ENCODE assay signal across 35 cellular contexts in the genomic region with DNA sequence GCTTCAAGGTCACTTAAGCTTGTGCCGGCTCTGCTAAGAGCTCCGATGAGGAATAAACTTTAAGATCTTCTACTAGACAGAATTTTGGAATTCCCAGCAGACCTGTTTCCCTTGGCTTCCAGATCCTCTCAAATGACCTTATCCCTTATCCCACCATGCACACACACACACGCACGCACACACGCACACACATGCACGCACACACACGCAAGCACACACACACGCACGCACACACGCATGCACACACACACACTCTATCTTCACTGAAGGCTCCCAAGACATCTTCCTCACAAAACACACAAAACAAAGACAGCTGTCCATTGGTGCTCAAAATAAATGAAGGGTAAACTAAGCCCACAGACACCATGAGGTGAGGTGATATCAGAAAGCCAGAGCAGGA.
"Had no signal": no experiment of that assay in that cellular context is flagged by ENCODE, and none has a peak within 500 bp of the region (broad histone marks: within the 10 kb centered on the region; RNA-seq: fewer than 3 reads in every experiment).

No MANE protein-coding gene starts in this region.

- H3K4me3 Mint-ChIP-seq: activated CD4-positive, alpha-beta memory T cell treated with anti-CD3 and anti-CD28 coated beads for 36 hours; activated CD4-positive, alpha-beta T cell treated with anti-CD3 and anti-CD28 coated beads for 36 hours; activated CD4-positive, alpha-beta T cell treated with anti-CD3 and anti-CD28 coated beads, Interleukin-2, amount 10 ng/mL, durations not matched to agents 24 days and 14 days; activated CD8-positive, alpha-beta memory T cell treated with anti-CD3 and anti-CD28 coated beads, Interleukin-2, amount 10 ng/mL, durations not matched to agents 7 days and 5 days; activated CD8-positive, alpha-beta T cell treated with anti-CD3 and anti-CD28 coated beads, Interleukin-2, amount 10 ng/mL, durations not matched to agents 7 days and 5 days; activated naive CD4-positive, alpha-beta T cell treated with anti-CD3 and anti-CD28 coated beads for 36 hours; activated naive CD4-positive, alpha-beta T cell treated with anti-CD3 and anti-CD28 coated beads, Interleukin-2, amount 50 U/mL, for 24 hours; activated naive CD8-positive, alpha-beta T cell treated with anti-CD3 and anti-CD28 coated beads for 36 hours; activated naive CD8-positive, alpha-beta T cell treated with anti-CD3 and anti-CD28 coated beads, Interleukin-2, amount 50 U/mL, for 24 hours; activated T-helper 1 cell treated with anti-CD3 and anti-CD28 coated beads, Interleukin-12 subunit alpha, Interleukin-12 subunit beta, Interleukin-2, Interleukin-4 antibody, amounts not matched to agents 30 ng/mL and 10 ng/mL and 1 ng/mL, durations not matched to agents 14 hours and 24 hours and 36 hours; T-helper 17 cell; T-helper 2 cell treated with Interferon-gamma antibody and Interleukin-4, amounts not matched to agents 5 μg/mL and 100 μg/mL, for 36 hours had no signal

- H3K9me3 Mint-ChIP-seq: activated CD4-positive, alpha-beta memory T cell treated with anti-CD3 and anti-CD28 coated beads for 36 hours; activated CD4-positive, alpha-beta T cell treated with anti-CD3 and anti-CD28 coated beads, Interleukin-2, amount 10 ng/mL, durations not matched to agents 24 days and 14 days; activated naive CD4-positive, alpha-beta T cell treated with anti-CD3 and anti-CD28 coated beads, Interleukin-2, amount 50 U/mL, for 24 hours; activated naive CD8-positive, alpha-beta T cell treated with anti-CD3 and anti-CD28 coated beads for 36 hours; activated naive CD8-positive, alpha-beta T cell treated with anti-CD3 and anti-CD28 coated beads, Interleukin-2, amount 50 U/mL, for 24 hours; activated T-helper 1 cell treated with anti-CD3 and anti-CD28 coated beads, Interleukin-12 subunit alpha, Interleukin-12 subunit beta, Interleukin-2, Interleukin-4 antibody, amounts not matched to agents 30 ng/mL and 10 ng/mL and 1 ng/mL, durations not matched to agents 14 hours and 24 hours and 36 hours; activated T-helper 2 cell treated with anti-CD3 and anti-CD28 coated beads, Interferon-gamma antibody, Interleukin-2, Interleukin-4, amounts not matched to agents 10 μg/mL and 5 μg/mL and 100 μg/mL, durations not matched to agents 14 hours and 24 hours and 36 hours; T-helper 2 cell treated with Interferon-gamma antibody and Interleukin-4, amounts not matched to agents 5 μg/mL and 100 μg/mL, for 36 hours had no signal

- H3K27ac Mint-ChIP-seq: activated CD4-positive, alpha-beta memory T cell treated with anti-CD3 and anti-CD28 coated beads for 36 hours; activated CD4-positive, alpha-beta T cell treated with anti-CD3 and anti-CD28 coated beads for 36 hours; activated CD4-positive, alpha-beta T cell treated with anti-CD3 and anti-CD28 coated beads, Interleukin-2, amount 10 ng/mL, durations not matched to agents 24 days and 14 days; activated CD8-positive, alpha-beta memory T cell treated with anti-CD3 and anti-CD28 coated beads, Interleukin-2, amount 10 ng/mL, durations not matched to agents 7 days and 5 days; activated CD8-positive, alpha-beta T cell treated with anti-CD3 and anti-CD28 coated beads, Interleukin-2, amount 10 ng/mL, durations not matched to agents 7 days and 5 days; activated naive CD4-positive, alpha-beta T cell treated with anti-CD3 and anti-CD28 coated beads for 36 hours; activated naive CD4-positive, alpha-beta T cell treated with anti-CD3 and anti-CD28 coated beads, Interleukin-2, amount 50 U/mL, for 24 hours; activated naive CD8-positive, alpha-beta T cell treated with anti-CD3 and anti-CD28 coated beads for 36 hours; activated naive CD8-positive, alpha-beta T cell treated with anti-CD3 and anti-CD28 coated beads, Interleukin-2, amount 50 U/mL, for 24 hours; activated T-helper 1 cell treated with anti-CD3 and anti-CD28 coated beads, Interleukin-12 subunit alpha, Interleukin-12 subunit beta, Interleukin-2, Interleukin-4 antibody, amounts not matched to agents 30 ng/mL and 10 ng/mL and 1 ng/mL, durations not matched to agents 14 hours and 24 hours and 36 hours; activated T-helper 2 cell treated with anti-CD3 and anti-CD28 coated beads, Interferon-gamma antibody, Interleukin-2, Interleukin-4, amounts not matched to agents 10 μg/mL and 5 μg/mL and 100 μg/mL, durations not matched to agents 14 hours and 24 hours and 36 hours; T-helper 17 cell; T-helper 2 cell treated with Interferon-gamma antibody and Interleukin-4, amounts not matched to agents 5 μg/mL and 100 μg/mL, for 36 hours had no signal

- H3K27ac ChIP-seq: adrenal gland, body of pancreas, colonic mucosa, epithelial cell of prostate, heart left ventricle had no signal

- DNase-seq: activated CD4-positive, alpha-beta memory T cell treated with anti-CD3 and anti-CD28 coated beads for 36 hours; activated CD4-positive, alpha-beta T cell treated with anti-CD3 and anti-CD28 coated beads for 36 hours; activated CD4-positive, alpha-beta T cell treated with anti-CD3 and anti-CD28 coated beads, Interleukin-2, amount 10 ng/mL, durations not matched to agents 24 days and 14 days; activated CD4-positive, CD25-positive, alpha-beta regulatory T cell; activated CD4-positive, CD25-positive, alpha-beta regulatory T cell treated with anti-CD3 and anti-CD28 coated beads, Interleukin-2, amount 50 U/mL, for 72 hours; activated CD8-positive, alpha-beta memory T cell treated with anti-CD3 and anti-CD28 coated beads, Interleukin-2, amount 10 ng/mL, durations not matched to agents 7 days and 5 days; activated CD8-positive, alpha-beta memory T cell treated with anti-CD3 and anti-CD28 coated beads, Interleukin-2, amount 50 U/mL, for 4 hours; activated CD8-positive, alpha-beta T cell treated with anti-CD3 and anti-CD28 coated beads, Interleukin-2, amount 10 ng/mL, durations not matched to agents 7 days and 5 days; activated effector memory CD4-positive, alpha-beta T cell treated with anti-CD3 and anti-CD28 coated beads, Interleukin-2, amount 50 U/mL, for 16 hours; activated naive CD4-positive, alpha-beta T cell treated with anti-CD3 and anti-CD28 coated beads for 36 hours; activated naive CD8-positive, alpha-beta T cell treated with anti-CD3 and anti-CD28 coated beads for 36 hours; activated naive CD8-positive, alpha-beta T cell treated with anti-CD3 and anti-CD28 coated beads, Interleukin-2, amount 50 U/mL, for 24 hours; activated T-cell treated with anti-CD3 and anti-CD28 coated beads, Interleukin-2, amount 50 U/mL, for 1 hour; activated T-cell treated with anti-CD3 and anti-CD28 coated beads, Interleukin-2, amount 50 U/mL, for 48 hours; adrenal gland; amygdala; aorta; body of pancreas; caudate nucleus; cerebellar nuclear complex; colonic mucosa; effector CD8-positive, alpha-beta T cell; foreskin fibroblast; glutamatergic neuron; heart left ventricle; T-helper 1 cell; T-helper 17 cell had no signal

- H3K9me3 ChIP-seq: adrenal gland, body of pancreas, colonic mucosa, heart left ventricle had no signal

- H3K27me3 Mint-ChIP-seq: activated CD4-positive, alpha-beta memory T cell treated with anti-CD3 and anti-CD28 coated beads for 36 hours; activated CD4-positive, alpha-beta T cell treated with anti-CD3 and anti-CD28 coated beads for 36 hours; activated CD4-positive, alpha-beta T cell treated with anti-CD3 and anti-CD28 coated beads, Interleukin-2, amount 10 ng/mL, durations not matched to agents 24 days and 14 days; activated CD8-positive, alpha-beta memory T cell treated with anti-CD3 and anti-CD28 coated beads, Interleukin-2, amount 10 ng/mL, durations not matched to agents 7 days and 5 days; activated naive CD4-positive, alpha-beta T cell treated with anti-CD3 and anti-CD28 coated beads, Interleukin-2, amount 50 U/mL, for 24 hours; activated naive CD8-positive, alpha-beta T cell treated with anti-CD3 and anti-CD28 coated beads for 36 hours; activated naive CD8-positive, alpha-beta T cell treated with anti-CD3 and anti-CD28 coated beads, Interleukin-2, amount 50 U/mL, for 24 hours; T-helper 17 cell had no signal

- ATAC-seq: activated CD4-positive, alpha-beta T cell treated with anti-CD3 and anti-CD28 coated beads for 36 hours; activated CD8-positive, alpha-beta memory T cell treated with anti-CD3 and anti-CD28 coated beads, Interleukin-2, amount 10 ng/mL, durations not matched to agents 7 days and 5 days; activated CD8-positive, alpha-beta T cell treated with anti-CD3 and anti-CD28 coated beads, Interleukin-2, amount 10 ng/mL, durations not matched to agents 7 days and 5 days; activated naive CD8-positive, alpha-beta T cell treated with anti-CD3 and anti-CD28 coated beads, Interleukin-2, amount 50 U/mL, for 24 hours; body of pancreas; heart left ventricle; T-helper 17 cell had no signal

- H3K36me3 Mint-ChIP-seq: activated CD4-positive, alpha-beta memory T cell treated with anti-CD3 and anti-CD28 coated beads for 36 hours; activated CD8-positive, alpha-beta memory T cell treated with anti-CD3 and anti-CD28 coated beads, Interleukin-2, amount 10 ng/mL, durations not matched to agents 7 days and 5 days had no signal

- H3K4me3 ChIP-seq: adrenal gland, body of pancreas, colonic mucosa, heart left ventricle had no signal

- H3K4me1 ChIP-seq: adrenal gland, colonic mucosa, heart left ventricle had no signal

- FAIRE-seq: endometrium, endothelial cell of umbilical vein, frontal cortex had no signal

- H3K4me1 Mint-ChIP-seq: activated CD4-positive, alpha-beta T cell treated with anti-CD3 and anti-CD28 coated beads for 36 hours; activated CD4-positive, alpha-beta T cell treated with anti-CD3 and anti-CD28 coated beads, Interleukin-2, amount 10 ng/mL, durations not matched to agents 24 days and 14 days; activated CD8-positive, alpha-beta memory T cell treated with anti-CD3 and anti-CD28 coated beads, Interleukin-2, amount 10 ng/mL, durations not matched to agents 7 days and 5 days; activated naive CD4-positive, alpha-beta T cell treated with anti-CD3 and anti-CD28 coated beads, Interleukin-2, amount 50 U/mL, for 24 hours; activated naive CD8-positive, alpha-beta T cell treated with anti-CD3 and anti-CD28 coated beads for 36 hours had no signal

- H3K27me3 ChIP-seq: adrenal gland, body of pancreas, colonic mucosa, heart left ventricle had no signal

- H3K36me3 ChIP-seq: adrenal gland, colonic mucosa, heart left ventricle had no signal
